2 cellular contexts compared by ENCODE assay signal in the genomic region with DNA sequence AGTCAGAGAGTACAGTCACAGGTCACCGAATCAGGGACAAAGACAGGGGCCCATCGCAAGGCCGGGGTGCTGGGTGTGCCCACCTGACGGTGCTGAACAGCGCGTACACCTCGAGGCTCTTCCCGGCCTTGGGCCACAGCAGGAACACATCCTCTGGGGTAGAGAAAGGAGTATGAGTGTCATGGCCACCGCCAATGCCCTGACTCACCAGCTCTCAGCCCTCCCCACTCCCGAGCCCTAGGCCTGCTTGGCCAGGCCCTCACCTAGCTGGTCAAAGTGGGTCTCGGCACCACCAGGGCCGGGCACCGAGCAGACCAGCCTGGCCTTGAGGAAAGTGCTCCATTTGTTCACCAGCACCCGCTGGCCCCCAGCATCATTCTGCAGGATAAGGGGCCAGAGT.
TF ChIP-seq lines count a peak whose summit lies in the region.

No MANE protein-coding gene starts in this region.

TF ChIP-seq in SK-N-SH treated with all-trans-retinoic acid at 6 μM for 48 hours, 23 proteins besides CTCF, POLR2A, EP300 and RAD21 (continued from another document):
- TF ChIP-seq, protein P1, sequence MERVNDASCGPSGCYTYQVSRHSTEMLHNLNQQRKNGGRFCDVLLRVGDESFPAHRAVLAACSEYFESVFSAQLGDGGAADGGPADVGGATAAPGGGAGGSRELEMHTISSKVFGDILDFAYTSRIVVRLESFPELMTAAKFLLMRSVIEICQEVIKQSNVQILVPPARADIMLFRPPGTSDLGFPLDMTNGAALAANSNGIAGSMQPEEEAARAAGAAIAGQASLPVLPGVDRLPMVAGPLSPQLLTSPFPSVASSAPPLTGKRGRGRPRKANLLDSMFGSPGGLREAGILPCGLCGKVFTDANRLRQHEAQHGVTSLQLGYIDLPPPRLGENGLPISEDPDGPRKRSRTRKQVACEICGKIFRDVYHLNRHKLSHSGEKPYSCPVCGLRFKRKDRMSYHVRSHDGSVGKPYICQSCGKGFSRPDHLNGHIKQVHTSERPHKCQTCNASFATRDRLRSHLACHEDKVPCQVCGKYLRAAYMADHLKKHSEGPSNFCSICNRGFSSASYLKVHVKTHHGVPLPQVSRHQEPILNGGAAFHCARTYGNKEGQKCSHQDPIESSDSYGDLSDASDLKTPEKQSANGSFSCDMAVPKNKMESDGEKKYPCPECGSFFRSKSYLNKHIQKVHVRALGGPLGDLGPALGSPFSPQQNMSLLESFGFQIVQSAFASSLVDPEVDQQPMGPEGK (CRISPR knock-in tag; IDR thresholded peaks at IDR 0.05; ENCODE audit: borderline replicate concordance), result no peak
- TF ChIP-seq ARNTL (CRISPR knock-in tag; IDR thresholded peaks at IDR 0.05; ENCODE audit: borderline replicate concordance, low read depth) (no peak), TOX (CRISPR knock-in tag; IDR thresholded peaks at IDR 0.05; ENCODE audit: borderline replicate concordance) (no peak), ZNF8 (CRISPR knock-in tag; IDR thresholded peaks at IDR 0.05) (no peak), ZNF565 (CRISPR knock-in tag; conservative IDR thresholded peaks at IDR 0.05; ENCODE audit: low read depth) (no peak), ZFP30 (CRISPR knock-in tag; IDR thresholded peaks at IDR 0.05) (no peak), SNAI2 (CRISPR knock-in tag; IDR thresholded peaks at IDR 0.05) (no peak), GLIS3 (CRISPR knock-in tag; IDR thresholded peaks at IDR 0.05) (no peak), CSDC2 (CRISPR knock-in tag; IDR thresholded peaks at IDR 0.05) (no peak), BACH2 (CRISPR knock-in tag; IDR thresholded peaks at IDR 0.05; ENCODE audit: borderline replicate concordance) (no peak)
- TF ChIP-seq, protein P2, sequence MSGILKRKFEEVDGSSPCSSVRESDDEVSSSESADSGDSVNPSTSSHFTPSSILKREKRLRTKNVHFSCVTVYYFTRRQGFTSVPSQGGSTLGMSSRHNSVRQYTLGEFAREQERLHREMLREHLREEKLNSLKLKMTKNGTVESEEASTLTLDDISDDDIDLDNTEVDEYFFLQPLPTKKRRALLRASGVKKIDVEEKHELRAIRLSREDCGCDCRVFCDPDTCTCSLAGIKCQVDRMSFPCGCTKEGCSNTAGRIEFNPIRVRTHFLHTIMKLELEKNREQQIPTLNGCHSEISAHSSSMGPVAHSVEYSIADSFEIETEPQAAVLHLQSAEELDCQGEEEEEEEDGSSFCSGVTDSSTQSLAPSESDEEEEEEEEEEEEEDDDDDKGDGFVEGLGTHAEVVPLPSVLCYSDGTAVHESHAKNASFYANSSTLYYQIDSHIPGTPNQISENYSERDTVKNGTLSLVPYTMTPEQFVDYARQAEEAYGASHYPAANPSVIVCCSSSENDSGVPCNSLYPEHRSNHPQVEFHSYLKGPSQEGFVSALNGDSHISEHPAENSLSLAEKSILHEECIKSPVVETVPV (CRISPR knock-in tag; IDR thresholded peaks at IDR 0.05), result no peak

TF ChIP-seq in GM23338, 12 proteins besides CTCF, POLR2A, EP300 and RAD21 (continued from another document):
- TF ChIP-seq, protein P3, sequence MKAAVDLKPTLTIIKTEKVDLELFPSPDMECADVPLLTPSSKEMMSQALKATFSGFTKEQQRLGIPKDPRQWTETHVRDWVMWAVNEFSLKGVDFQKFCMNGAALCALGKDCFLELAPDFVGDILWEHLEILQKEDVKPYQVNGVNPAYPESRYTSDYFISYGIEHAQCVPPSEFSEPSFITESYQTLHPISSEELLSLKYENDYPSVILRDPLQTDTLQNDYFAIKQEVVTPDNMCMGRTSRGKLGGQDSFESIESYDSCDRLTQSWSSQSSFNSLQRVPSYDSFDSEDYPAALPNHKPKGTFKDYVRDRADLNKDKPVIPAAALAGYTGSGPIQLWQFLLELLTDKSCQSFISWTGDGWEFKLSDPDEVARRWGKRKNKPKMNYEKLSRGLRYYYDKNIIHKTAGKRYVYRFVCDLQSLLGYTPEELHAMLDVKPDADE (IDR thresholded peaks at IDR 0.05), result no peak
- no peak for TF ChIP-seq ZNF114 (CRISPR knock-in tag; IDR thresholded peaks at IDR 0.05)
- TF ChIP-seq, protein P4, sequence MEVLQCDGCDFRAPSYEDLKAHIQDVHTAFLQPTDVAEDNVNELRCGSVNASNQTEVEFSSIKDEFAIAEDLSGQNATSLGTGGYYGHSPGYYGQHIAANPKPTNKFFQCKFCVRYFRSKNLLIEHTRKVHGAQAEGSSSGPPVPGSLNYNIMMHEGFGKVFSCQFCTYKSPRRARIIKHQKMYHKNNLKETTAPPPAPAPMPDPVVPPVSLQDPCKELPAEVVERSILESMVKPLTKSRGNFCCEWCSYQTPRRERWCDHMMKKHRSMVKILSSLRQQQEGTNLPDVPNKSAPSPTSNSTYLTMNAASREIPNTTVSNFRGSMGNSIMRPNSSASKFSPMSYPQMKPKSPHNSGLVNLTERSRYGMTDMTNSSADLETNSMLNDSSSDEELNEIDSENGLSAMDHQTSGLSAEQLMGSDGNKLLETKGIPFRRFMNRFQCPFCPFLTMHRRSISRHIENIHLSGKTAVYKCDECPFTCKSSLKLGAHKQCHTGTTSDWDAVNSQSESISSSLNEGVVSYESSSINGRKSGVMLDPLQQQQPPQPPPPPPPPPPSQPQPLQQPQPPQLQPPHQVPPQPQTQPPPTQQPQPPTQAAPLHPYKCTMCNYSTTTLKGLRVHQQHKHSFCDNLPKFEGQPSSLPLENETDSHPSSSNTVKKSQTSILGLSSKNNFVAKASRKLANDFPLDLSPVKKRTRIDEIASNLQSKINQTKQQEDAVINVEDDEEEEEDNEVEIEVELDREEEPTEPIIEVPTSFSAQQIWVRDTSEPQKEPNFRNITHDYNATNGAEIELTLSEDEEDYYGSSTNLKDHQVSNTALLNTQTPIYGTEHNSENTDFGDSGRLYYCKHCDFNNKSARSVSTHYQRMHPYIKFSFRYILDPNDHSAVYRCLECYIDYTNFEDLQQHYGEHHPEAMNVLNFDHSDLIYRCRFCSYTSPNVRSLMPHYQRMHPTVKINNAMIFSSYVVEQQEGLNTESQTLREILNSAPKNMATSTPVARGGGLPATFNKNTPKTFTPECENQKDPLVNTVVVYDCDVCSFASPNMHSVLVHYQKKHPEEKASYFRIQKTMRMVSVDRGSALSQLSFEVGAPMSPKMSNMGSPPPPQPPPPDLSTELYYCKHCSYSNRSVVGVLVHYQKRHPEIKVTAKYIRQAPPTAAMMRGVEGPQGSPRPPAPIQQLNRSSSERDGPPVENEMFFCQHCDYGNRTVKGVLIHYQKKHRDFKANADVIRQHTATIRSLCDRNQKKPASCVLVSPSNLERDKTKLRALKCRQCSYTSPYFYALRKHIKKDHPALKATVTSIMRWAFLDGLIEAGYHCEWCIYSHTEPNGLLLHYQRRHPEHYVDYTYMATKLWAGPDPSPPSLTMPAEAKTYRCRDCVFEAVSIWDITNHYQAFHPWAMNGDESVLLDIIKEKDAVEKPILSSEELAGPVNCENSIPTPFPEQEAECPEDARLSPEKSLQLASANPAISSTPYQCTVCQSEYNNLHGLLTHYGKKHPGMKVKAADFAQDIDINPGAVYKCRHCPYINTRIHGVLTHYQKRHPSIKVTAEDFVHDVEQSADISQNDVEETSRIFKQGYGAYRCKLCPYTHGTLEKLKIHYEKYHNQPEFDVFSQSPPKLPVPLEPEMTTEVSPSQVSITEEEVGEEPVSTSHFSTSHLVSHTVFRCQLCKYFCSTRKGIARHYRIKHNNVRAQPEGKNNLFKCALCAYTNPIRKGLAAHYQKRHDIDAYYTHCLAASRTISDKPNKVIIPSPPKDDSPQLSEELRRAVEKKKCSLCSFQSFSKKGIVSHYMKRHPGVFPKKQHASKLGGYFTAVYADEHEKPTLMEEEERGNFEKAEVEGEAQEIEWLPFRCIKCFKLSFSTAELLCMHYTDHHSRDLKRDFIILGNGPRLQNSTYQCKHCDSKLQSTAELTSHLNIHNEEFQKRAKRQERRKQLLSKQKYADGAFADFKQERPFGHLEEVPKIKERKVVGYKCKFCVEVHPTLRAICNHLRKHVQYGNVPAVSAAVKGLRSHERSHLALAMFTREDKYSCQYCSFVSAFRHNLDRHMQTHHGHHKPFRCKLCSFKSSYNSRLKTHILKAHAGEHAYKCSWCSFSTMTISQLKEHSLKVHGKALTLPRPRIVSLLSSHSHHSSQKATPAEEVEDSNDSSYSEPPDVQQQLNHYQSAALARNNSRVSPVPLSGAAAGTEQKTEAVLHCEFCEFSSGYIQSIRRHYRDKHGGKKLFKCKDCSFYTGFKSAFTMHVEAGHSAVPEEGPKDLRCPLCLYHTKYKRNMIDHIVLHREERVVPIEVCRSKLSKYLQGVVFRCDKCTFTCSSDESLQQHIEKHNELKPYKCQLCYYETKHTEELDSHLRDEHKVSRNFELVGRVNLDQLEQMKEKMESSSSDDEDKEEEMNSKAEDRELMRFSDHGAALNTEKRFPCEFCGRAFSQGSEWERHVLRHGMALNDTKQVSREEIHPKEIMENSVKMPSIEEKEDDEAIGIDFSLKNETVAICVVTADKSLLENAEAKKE (CRISPR knock-in tag; IDR thresholded peaks at IDR 0.05), result no peak
- no peak for TF ChIP-seq POLR2AphosphoS5 (IDR thresholded peaks at IDR 0.05; ENCODE audit: low read depth)
- TF ChIP-seq, protein P5, sequence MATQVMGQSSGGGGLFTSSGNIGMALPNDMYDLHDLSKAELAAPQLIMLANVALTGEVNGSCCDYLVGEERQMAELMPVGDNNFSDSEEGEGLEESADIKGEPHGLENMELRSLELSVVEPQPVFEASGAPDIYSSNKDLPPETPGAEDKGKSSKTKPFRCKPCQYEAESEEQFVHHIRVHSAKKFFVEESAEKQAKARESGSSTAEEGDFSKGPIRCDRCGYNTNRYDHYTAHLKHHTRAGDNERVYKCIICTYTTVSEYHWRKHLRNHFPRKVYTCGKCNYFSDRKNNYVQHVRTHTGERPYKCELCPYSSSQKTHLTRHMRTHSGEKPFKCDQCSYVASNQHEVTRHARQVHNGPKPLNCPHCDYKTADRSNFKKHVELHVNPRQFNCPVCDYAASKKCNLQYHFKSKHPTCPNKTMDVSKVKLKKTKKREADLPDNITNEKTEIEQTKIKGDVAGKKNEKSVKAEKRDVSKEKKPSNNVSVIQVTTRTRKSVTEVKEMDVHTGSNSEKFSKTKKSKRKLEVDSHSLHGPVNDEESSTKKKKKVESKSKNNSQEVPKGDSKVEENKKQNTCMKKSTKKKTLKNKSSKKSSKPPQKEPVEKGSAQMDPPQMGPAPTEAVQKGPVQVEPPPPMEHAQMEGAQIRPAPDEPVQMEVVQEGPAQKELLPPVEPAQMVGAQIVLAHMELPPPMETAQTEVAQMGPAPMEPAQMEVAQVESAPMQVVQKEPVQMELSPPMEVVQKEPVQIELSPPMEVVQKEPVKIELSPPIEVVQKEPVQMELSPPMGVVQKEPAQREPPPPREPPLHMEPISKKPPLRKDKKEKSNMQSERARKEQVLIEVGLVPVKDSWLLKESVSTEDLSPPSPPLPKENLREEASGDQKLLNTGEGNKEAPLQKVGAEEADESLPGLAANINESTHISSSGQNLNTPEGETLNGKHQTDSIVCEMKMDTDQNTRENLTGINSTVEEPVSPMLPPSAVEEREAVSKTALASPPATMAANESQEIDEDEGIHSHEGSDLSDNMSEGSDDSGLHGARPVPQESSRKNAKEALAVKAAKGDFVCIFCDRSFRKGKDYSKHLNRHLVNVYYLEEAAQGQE (IDR thresholded peaks at IDR 0.05; ENCODE audit: unreplicated experiment), result no peak
- no peak for TF ChIP-seq JUNB (IDR thresholded peaks at IDR 0.05; ENCODE audit: unreplicated experiment)
- TF ChIP-seq CREB1 (CRISPR knock-in tag; IDR thresholded peaks at IDR 0.05; ENCODE audit: low read depth), result no peak
